In genomic region chr19:35379992-35380391, GRCh38 we compare ENCODE assay signal across 2 cellular contexts.
TF ChIP-seq lines count a peak whose summit lies in the region.

No MANE protein-coding gene starts in this region.

TF ChIP-seq in GM12878, 131 proteins besides CTCF, POLR2A, EP300 and RAD21:
- TF ChIP-seq SKIL (IDR thresholded peaks at IDR 0.05; ENCODE audit: low read depth, poor library complexity, severe bottlenecking): no peak
- TF ChIP-seq PML (IDR thresholded peaks at IDR 0.05; ENCODE audit: low read length): no peak
- no peak for TF ChIP-seq HDAC6 (IDR thresholded peaks at IDR 0.05; ENCODE audit: unreplicated experiment)

TF ChIP-seq in liver, 16 proteins besides CTCF, POLR2A, EP300 and RAD21:
- no peak for TF ChIP-seq FOXA2 (IDR thresholded peaks at IDR 0.05)
- TF ChIP-seq ATF3 (IDR thresholded peaks at IDR 0.05): no peak
- TF ChIP-seq TAF1 (conservative IDR thresholded peaks at IDR 0.05): no peak
- peak; percentile 75 for TF ChIP-seq NR2F2 (IDR thresholded peaks at IDR 0.05)
